ENCODE assay signal across 10 cellular contexts in genomic region chr20:57433658-57434389, GRCh38. TPM values are rescaled to one million over a fixed set of nuclear protein-coding genes. Genes with fewer than 3 reads are reported as not detected.
DNase-seq lines count a peak whose midpoint lies in the region; ATAC-seq and TF ChIP-seq lines count a peak whose summit lies in the region.
"Had no signal": no experiment of that assay in that cellular context is flagged by ENCODE, and none has a peak within 500 bp of the region (broad histone marks: within the 10 kb centered on the region; RNA-seq: fewer than 3 reads in every experiment).

No MANE protein-coding gene starts in this region.

- H3K36me3 Mint-ChIP-seq in activated CD4-positive, alpha-beta T cell treated with anti-CD3 and anti-CD28 coated beads, Interleukin-2, amount 10 ng/mL, durations not matched to agents 7 days and 5 days (ENCODE audit: low read depth): peaks cover 11% of the 10 kb centered on the region
- H3K36me3 Mint-ChIP-seq in effector memory CD8-positive, alpha-beta T cell (ENCODE audit: insufficient read depth): peaks cover 11% of the 10 kb centered on the region

- peak overlapping the region; percentile 40; the same call in 1 of the 2 replicates for H3K27ac ChIP-seq in PC-3 (ENCODE audit: low read length)
- peak overlapping the region; percentile 65 for H3K27ac ChIP-seq in skeletal muscle tissue (ENCODE audit: low read depth, low read length)
- H3K27ac ChIP-seq: lower lobe of right lung had no signal

- no peak overlapping the region for H3K4me3 ChIP-seq in PC-3 (ENCODE audit: low read length)
- no peak overlapping the region for H3K4me3 ChIP-seq in skeletal muscle tissue (ENCODE audit: low read length in 3 of 3)
- H3K4me3 ChIP-seq: lower lobe of right lung had no signal

- peak overlapping the region; percentile 32 for H3K4me3 Mint-ChIP-seq in activated CD4-positive, alpha-beta T cell treated with anti-CD3 and anti-CD28 coated beads, Interleukin-2, amount 10 ng/mL, durations not matched to agents 7 days and 5 days
- H3K4me3 Mint-ChIP-seq in effector memory CD8-positive, alpha-beta T cell: peak overlapping the region; percentile 79 to 81

- CTCF ChIA-PET in activated CD4-positive, alpha-beta T cell treated with anti-CD3 and anti-CD28 coated beads, Interleukin-2, amount 10 ng/mL, durations not matched to agents 7 days and 5 days (lab: Charles Lee): interaction anchor here (0.7 to 2.8 kb wide), 5 partner anchors 10 to 85 kb away, joined by 3 to 10 read pairs (median 4); no protein-coding TSS in a partner anchor
- CTCF ChIA-PET in PC-3 (lab: Charles Lee): no interaction called here

- no peaks in the 10 kb centered on the region for H4K20me1 ChIP-seq in PC-3 (ENCODE audit: low read length)

- H3K4me1 ChIP-seq in PC-3 (ENCODE audit: insufficient read depth, low read length): peaks cover 28% of the 10 kb centered on the region
- H3K4me1 ChIP-seq in skeletal muscle tissue (ENCODE audit: control insufficient read depth in 3 of 3, insufficient read depth in 3 of 3, low read length in 3 of 3): peaks cover 51 to 66% (median 64%) of the 10 kb centered on the region in 3 donors

- H3K4me2 ChIP-seq in PC-3 (ENCODE audit: low read length): no peak overlapping the region

- DNase-seq in activated CD4-positive, alpha-beta T cell treated with anti-CD3 and anti-CD28 coated beads, Interleukin-2, amount 10 ng/mL, durations not matched to agents 7 days and 5 days: peak; percentile 70
- no peak for DNase-seq in activated CD4-positive, alpha-beta T cell treated with anti-CD3 and anti-CD28 coated beads for 4 hours
- DNase-seq in PC-3 (no peak), NCI-H1092 (lab: John Stamatoyannopoulos, UW) (no peak), KBM-7 (no peak)
- DNase-seq in effector memory CD8-positive, alpha-beta T cell: peak in 2 of 3 experiments; percentile 34 to 35
- DNase-seq: NCI-H774 had no signal

- BruUV-seq in PC-3 (replicated peaks; lab: Mats Ljungman, UMichigan): no TSS peak

- ATAC-seq in PC-3: no peak
- peak; percentile 71 for ATAC-seq in effector memory CD8-positive, alpha-beta T cell (replicated peaks)
- no peak for ATAC-seq in HG02588 (IDR thresholded peaks at IDR 0.05; ENCODE audit: unreplicated experiment)

- no peak overlapping the region for H2AFZ ChIP-seq in PC-3 (ENCODE audit: low read length)

- H3F3A ChIP-seq in PC-3 (ENCODE audit: low read length, unreplicated experiment): no peaks in the 10 kb centered on the region

- no peaks in the 10 kb centered on the region for H3K27me3 Mint-ChIP-seq in activated CD4-positive, alpha-beta T cell treated with anti-CD3 and anti-CD28 coated beads, Interleukin-2, amount 10 ng/mL, durations not matched to agents 7 days and 5 days
- H3K27me3 Mint-ChIP-seq in effector memory CD8-positive, alpha-beta T cell: no peaks in the 10 kb centered on the region

- H3K27ac Mint-ChIP-seq in activated CD4-positive, alpha-beta T cell treated with anti-CD3 and anti-CD28 coated beads, Interleukin-2, amount 10 ng/mL, durations not matched to agents 7 days and 5 days: peak overlapping the region; percentile 95
- peak overlapping the region; percentile 61 to 95 for H3K27ac Mint-ChIP-seq in effector memory CD8-positive, alpha-beta T cell

- no peaks in the 10 kb centered on the region for H3K9me3 Mint-ChIP-seq in activated CD4-positive, alpha-beta T cell treated with anti-CD3 and anti-CD28 coated beads, Interleukin-2, amount 10 ng/mL, durations not matched to agents 7 days and 5 days
- no peaks in the 10 kb centered on the region for H3K9me3 Mint-ChIP-seq in effector memory CD8-positive, alpha-beta T cell

- H3K36me3 ChIP-seq in PC-3 (ENCODE audit: low read depth, low read length): no peaks in the 10 kb centered on the region
- H3K36me3 ChIP-seq in skeletal muscle tissue (ENCODE audit: control insufficient read depth in 3 of 3, insufficient read depth in 3 of 3, low read length in 3 of 3): no peaks in the 10 kb centered on the region
- H3K36me3 ChIP-seq: lower lobe of right lung had no signal

- TF ChIP-seq CTCF in PC-3 (conservative IDR thresholded peaks at IDR 0.05; ENCODE audit: low read depth, low read length): no peak

- H3K9ac ChIP-seq in PC-3 (ENCODE audit: low read length) (peak overlapping the region; percentile 11; the same call in 1 of the 2 replicates), skeletal muscle tissue (ENCODE audit: low read depth in 1 of 3, low read length in 3 of 3) (peak overlapping the region in 2 of 3 donors; percentile 68 to 74)

- intact Hi-C loops in PC-3 (cut with micrococcal nuclease): no loop called here

- H3K79me2 ChIP-seq in PC-3 (ENCODE audit: low read length): no peaks in the 10 kb centered on the region

- POLR2A ChIA-PET in activated CD4-positive, alpha-beta T cell treated with anti-CD3 and anti-CD28 coated beads, Interleukin-2, amount 10 ng/mL, durations not matched to agents 7 days and 5 days (lab: Charles Lee): interaction anchor here (0.6 to 1.2 kb wide), 3 partner anchors 28 to 45 kb away, joined by 3 to 6 read pairs (median 3); no protein-coding TSS in a partner anchor
- POLR2A ChIA-PET in PC-3 (lab: Charles Lee; ENCODE audit: unreplicated experiment): no interaction called here

- no peaks in the 10 kb centered on the region for H3K9me2 ChIP-seq in PC-3 (replicated peaks; ENCODE audit: low read length)

- in situ Hi-C loops in KBM-7 (cut with MboI; ENCODE audit: low pct_unique_long_range_greater_than_20kb, low sequenced_read_pairs): no loop called here

- peaks cover 71% of the 10 kb centered on the region for H3K4me1 Mint-ChIP-seq in activated CD4-positive, alpha-beta T cell treated with anti-CD3 and anti-CD28 coated beads, Interleukin-2, amount 10 ng/mL, durations not matched to agents 7 days and 5 days
- peaks cover 51 to 56% of the 10 kb centered on the region in 2 donors for H3K4me1 Mint-ChIP-seq in effector memory CD8-positive, alpha-beta T cell (ENCODE audit: low read depth in 2 of 2)

- H3K9me3 ChIP-seq in PC-3 (ENCODE audit: low read length): no peaks in the 10 kb centered on the region
- H3K9me3 ChIP-seq in skeletal muscle tissue (ENCODE audit: control insufficient read depth in 3 of 3, low read length in 3 of 3): peaks cover 0 to 4% (median 0%) of the 10 kb centered on the region in 3 donors
- H3K9me3 ChIP-seq: lower lobe of right lung had no signal

- no peaks in the 10 kb centered on the region for H3K27me3 ChIP-seq in PC-3 (ENCODE audit: low read length)
- H3K27me3 ChIP-seq in skeletal muscle tissue (ENCODE audit: control insufficient read depth in 3 of 3, insufficient read depth in 3 of 3, low read length in 3 of 3): no peaks in the 10 kb centered on the region

RNA-seq across cellular contexts. Expression of gene RBM38, which starts 42.6 kb away (rescaled TPM):
- 10 to 100 TPM; 97.3 to 98.8 TPM for total RNA-seq in activated CD4-positive, alpha-beta T cell treated with anti-CD3 and anti-CD28 coated beads, Interleukin-2, amount 10 ng/mL, durations not matched to agents 7 days and 5 days
- 56.5 and 59.3 TPM in 2 replicates for total RNA-seq in PC-3 (2014; rRNA removed)
- 60.0 TPM for total RNA-seq in skeletal muscle tissue

Comparison
In these comparisons a context has a peak if more than half of its experiments do, and no peak if none do; other contexts are left out.
1. DNase-seq: peak in activated CD4-positive, alpha-beta T cell treated with anti-CD3 and anti-CD28 coated beads, Interleukin-2, amount 10 ng/mL, durations not matched to agents 7 days and 5 days (single experiment) and effector memory CD8-positive, alpha-beta T cell (2 of 3); none in activated CD4-positive, alpha-beta T cell treated with anti-CD3 and anti-CD28 coated beads for 4 hours (0 of 2), PC-3 (single experiment), NCI-H1092 (single experiment) and KBM-7 (single experiment).